1 cellular context compared by ENCODE assay signal in the genomic region with DNA sequence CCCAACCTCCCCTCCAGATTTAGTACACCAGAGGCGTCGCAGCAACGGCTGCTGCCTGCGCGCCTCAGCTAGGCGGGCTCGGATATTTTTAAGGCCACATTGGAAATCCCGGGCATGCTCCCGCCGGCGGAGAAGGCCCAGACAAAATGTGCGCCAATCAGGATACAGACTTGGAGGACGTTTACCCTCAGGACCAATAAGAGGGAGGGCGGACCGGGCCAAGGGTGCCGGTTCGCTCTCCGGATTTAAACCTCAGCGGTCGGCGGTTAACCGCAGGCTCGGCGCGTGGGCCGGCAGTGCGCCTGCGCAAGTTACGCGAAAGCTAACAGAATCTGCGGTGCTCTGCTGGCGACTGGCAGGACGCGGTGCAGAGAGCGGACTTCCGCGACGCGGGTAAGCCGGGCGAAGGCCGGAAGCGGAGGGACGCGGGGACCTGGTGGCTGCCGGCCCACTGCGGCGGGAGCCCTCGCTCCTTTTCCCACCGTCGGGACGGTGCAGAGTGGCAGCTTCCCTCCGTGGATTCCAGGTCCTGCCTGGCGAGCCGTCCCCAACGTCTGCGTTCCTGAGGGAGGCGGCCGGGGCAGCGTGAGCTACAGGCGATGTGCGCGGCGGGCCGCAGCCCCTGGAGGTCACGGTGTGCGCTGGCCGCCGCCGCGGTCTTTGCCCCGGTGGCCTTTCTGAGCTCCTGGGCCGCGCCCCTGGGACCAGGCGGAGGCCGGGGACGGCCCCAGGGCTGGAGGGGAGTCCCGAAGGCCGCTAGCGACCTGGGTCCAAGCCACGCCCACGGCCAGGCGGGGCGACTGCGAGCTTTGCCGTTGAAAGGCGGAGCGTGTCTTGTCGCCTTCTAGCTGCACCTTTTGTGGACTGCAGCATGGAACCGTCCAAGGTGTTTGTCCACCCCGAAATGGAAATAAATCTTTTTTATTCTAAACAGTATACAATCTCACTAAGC.
TF ChIP-seq lines count a peak whose summit lies in the region.

A gene with protein sequence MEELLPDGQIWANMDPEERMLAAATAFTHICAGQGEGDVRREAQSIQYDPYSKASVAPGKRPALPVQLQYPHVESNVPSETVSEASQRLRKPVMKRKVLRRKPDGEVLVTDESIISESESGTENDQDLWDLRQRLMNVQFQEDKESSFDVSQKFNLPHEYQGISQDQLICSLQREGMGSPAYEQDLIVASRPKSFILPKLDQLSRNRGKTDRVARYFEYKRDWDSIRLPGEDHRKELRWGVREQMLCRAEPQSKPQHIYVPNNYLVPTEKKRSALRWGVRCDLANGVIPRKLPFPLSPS (plus strand): TSS at position 296 of the 952 bp plus-strand sequence. CDS start 11,701 bp downstream, outside the sequence.

TF ChIP-seq in K562, 482 proteins besides CTCF, POLR2A, EP300 and RAD21 (continued from another document):
- TF ChIP-seq, protein P1, sequence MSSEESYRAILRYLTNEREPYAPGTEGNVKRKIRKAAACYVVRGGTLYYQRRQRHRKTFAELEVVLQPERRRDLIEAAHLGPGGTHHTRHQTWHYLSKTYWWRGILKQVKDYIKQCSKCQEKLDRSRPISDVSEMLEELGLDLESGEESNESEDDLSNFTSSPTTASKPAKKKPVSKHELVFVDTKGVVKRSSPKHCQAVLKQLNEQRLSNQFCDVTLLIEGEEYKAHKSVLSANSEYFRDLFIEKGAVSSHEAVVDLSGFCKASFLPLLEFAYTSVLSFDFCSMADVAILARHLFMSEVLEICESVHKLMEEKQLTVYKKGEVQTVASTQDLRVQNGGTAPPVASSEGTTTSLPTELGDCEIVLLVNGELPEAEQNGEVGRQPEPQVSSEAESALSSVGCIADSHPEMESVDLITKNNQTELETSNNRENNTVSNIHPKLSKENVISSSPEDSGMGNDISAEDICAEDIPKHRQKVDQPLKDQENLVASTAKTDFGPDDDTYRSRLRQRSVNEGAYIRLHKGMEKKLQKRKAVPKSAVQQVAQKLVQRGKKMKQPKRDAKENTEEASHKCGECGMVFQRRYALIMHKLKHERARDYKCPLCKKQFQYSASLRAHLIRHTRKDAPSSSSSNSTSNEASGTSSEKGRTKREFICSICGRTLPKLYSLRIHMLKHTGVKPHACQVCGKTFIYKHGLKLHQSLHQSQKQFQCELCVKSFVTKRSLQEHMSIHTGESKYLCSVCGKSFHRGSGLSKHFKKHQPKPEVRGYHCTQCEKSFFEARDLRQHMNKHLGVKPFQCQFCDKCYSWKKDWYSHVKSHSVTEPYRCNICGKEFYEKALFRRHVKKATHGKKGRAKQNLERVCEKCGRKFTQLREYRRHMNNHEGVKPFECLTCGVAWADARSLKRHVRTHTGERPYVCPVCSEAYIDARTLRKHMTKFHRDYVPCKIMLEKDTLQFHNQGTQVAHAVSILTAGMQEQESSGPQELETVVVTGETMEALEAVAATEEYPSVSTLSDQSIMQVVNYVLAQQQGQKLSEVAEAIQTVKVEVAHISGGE (CRISPR knock-in tag; IDR thresholded peaks at IDR 0.05): peak in 1 of 3 experiments; percentile 45; a peak in 1 of 6 replicates
- TF ChIP-seq NR2F6 (CRISPR knock-in tag; IDR thresholded peaks at IDR 0.05) (no peak), MCM3 (IDR thresholded peaks at IDR 0.05) (no peak), SIN3A (IDR thresholded peaks at IDR 0.05; ENCODE audit: borderline replicate concordance in 2 of 2, control insufficient read depth in 1 of 2, low read depth in 2 of 2, low read length in 2 of 2) (peak; percentile 32 to 49; a peak in 2 of 4 replicates), DACH1 (IDR thresholded peaks at IDR 0.05; ENCODE audit: partially characterized antibody) (peak; percentile 8)
- TF ChIP-seq, protein P2, sequence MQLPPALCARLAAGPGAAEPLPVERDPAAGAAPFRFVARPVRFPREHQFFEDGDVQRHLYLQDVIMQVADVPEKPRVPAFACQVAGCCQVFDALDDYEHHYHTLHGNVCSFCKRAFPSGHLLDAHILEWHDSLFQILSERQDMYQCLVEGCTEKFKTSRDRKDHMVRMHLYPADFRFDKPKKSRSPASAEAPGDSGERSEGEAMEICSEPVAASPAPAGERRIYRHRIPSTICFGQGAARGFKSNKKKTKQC (CRISPR knock-in tag; IDR thresholded peaks at IDR 0.05): peak; percentile 49; the same call in 1 of the 2 replicates
